In genomic region chr17:5055543-5055942, GRCh38 we compare ENCODE assay signal across 2 cellular contexts.
TF ChIP-seq lines count a peak whose summit lies in the region.

No MANE protein-coding gene starts in this region.

TF ChIP-seq in HCT116, 20 proteins besides CTCF, POLR2A, EP300 and RAD21:
- TF ChIP-seq EGR1 (IDR thresholded peaks at IDR 0.05; ENCODE audit: low read depth) (no peak), ZFX (IDR thresholded peaks at IDR 0.05) (no peak), TCF7L2 (IDR thresholded peaks at IDR 0.05; ENCODE audit: borderline replicate concordance, extremely low read depth, insufficient read depth, insufficient read length) (no peak), ATF3 (IDR thresholded peaks at IDR 0.05) (no peak), EZH2 (IDR thresholded peaks at IDR 0.05) (no peak)
TF ChIP-seq in HCT116: peak in this region for 0.

TF ChIP-seq in H1, 55 proteins besides CTCF, POLR2A, EP300 and RAD21:
- TF ChIP-seq EGR1 (IDR thresholded peaks at IDR 0.05; ENCODE audit: borderline replicate concordance, low read depth, low read length) (peak; percentile 65; the same call in 1 of the 2 replicates), RXRA (IDR thresholded peaks at IDR 0.05; ENCODE audit: insufficient read depth, low read depth, low read length) (no peak), SP2 (IDR thresholded peaks at IDR 0.05; ENCODE audit: low read length) (peak; percentile 90)
TF ChIP-seq in H1: peak in this region for 2.
